In genomic region chr9:21023861-21024260, GRCh38 we compare ENCODE assay signal across 16 cellular contexts. TPM values are rescaled to one million over a fixed set of nuclear protein-coding genes. Genes with fewer than 3 reads are reported as not detected.
"Had no signal": no experiment of that assay in that cellular context is flagged by ENCODE, and none has a peak within 500 bp of the region (broad histone marks: within the 10 kb centered on the region; RNA-seq: fewer than 3 reads in every experiment).

No MANE protein-coding gene starts in this region.

- H3K4me1 Mint-ChIP-seq: nephron progenitor cell had no signal

- H3K9me3 Mint-ChIP-seq: activated T-cell treated with anti-CD3 and anti-CD28 coated beads, Interleukin-2, amount 50 U/mL, for 72 hours; stimulated activated naive CD8-positive, alpha-beta T cell treated with anti-CD3 and anti-CD28 coated beads, Interleukin-15, Interleukin-2, amounts not matched to agents 100 ng/mL and 50 ng/mL, for 24 hours had no signal

- H3K27ac Mint-ChIP-seq: activated CD4-positive, alpha-beta memory T cell treated with anti-CD3 and anti-CD28 coated beads for 36 hours; activated naive CD8-positive, alpha-beta T cell treated with anti-CD3 and anti-CD28 coated beads for 36 hours; activated T-cell treated with anti-CD3 and anti-CD28 coated beads, Interleukin-2, amount 50 U/mL, for 72 hours; nephron progenitor cell; stimulated activated naive CD8-positive, alpha-beta T cell treated with anti-CD3 and anti-CD28 coated beads, Interleukin-15, Interleukin-2, amounts not matched to agents 100 ng/mL and 50 ng/mL, for 24 hours had no signal

- DNase-seq: activated CD4-positive, alpha-beta memory T cell treated with anti-CD3 and anti-CD28 coated beads for 36 hours; activated CD4-positive, CD25-positive, alpha-beta regulatory T cell treated with anti-CD3 and anti-CD28 coated beads, Interleukin-2, amount 50 U/mL, for 72 hours; activated gamma-delta T cell treated with Interleukin-2 at 50 U/mL for 16 hours; activated naive CD8-positive, alpha-beta T cell treated with anti-CD3 and anti-CD28 coated beads for 36 hours; activated T-cell treated with anti-CD3 and anti-CD28 coated beads, Interleukin-2, amount 50 U/mL, for 72 hours; anterior cingulate cortex; cerebellar nuclear complex; foreskin fibroblast; left cardiac atrium; mammary epithelial cell; nephron progenitor cell; stimulated activated CD4-positive, alpha-beta T cell treated with anti-CD3 and anti-CD28 coated beads, Interleukin-4, amount 100 ng/mL, for 1 hour; stimulated activated CD8-positive, alpha-beta memory T cell treated with anti-CD3 and anti-CD28 coated beads, Interleukin-4, amount 100 ng/mL, for 48 hours; upper lobe of left lung had no signal

- H3K27me3 Mint-ChIP-seq: activated CD4-positive, alpha-beta memory T cell treated with anti-CD3 and anti-CD28 coated beads for 36 hours; activated naive CD8-positive, alpha-beta T cell treated with anti-CD3 and anti-CD28 coated beads for 36 hours; stimulated activated naive CD8-positive, alpha-beta T cell treated with anti-CD3 and anti-CD28 coated beads, Interleukin-15, Interleukin-2, amounts not matched to agents 100 ng/mL and 50 ng/mL, for 24 hours had no signal

- ATAC-seq: activated T-cell treated with anti-CD3 and anti-CD28 coated beads, Interleukin-2, amount 50 U/mL, for 72 hours; esophagus mucosa; left cardiac atrium had no signal

- H3K4me3 Mint-ChIP-seq: activated CD4-positive, alpha-beta memory T cell treated with anti-CD3 and anti-CD28 coated beads for 36 hours; activated naive CD8-positive, alpha-beta T cell treated with anti-CD3 and anti-CD28 coated beads for 36 hours; activated T-cell treated with anti-CD3 and anti-CD28 coated beads, Interleukin-2, amount 50 U/mL, for 72 hours; nephron progenitor cell; stimulated activated naive CD8-positive, alpha-beta T cell treated with anti-CD3 and anti-CD28 coated beads, Interleukin-15, Interleukin-2, amounts not matched to agents 100 ng/mL and 50 ng/mL, for 24 hours had no signal

RNA-seq across cellular contexts. Expression of gene IFNB1, which starts 53.9 kb away (rescaled TPM):
- polyA plus RNA-seq: mammary epithelial cell had no signal
